ENCODE assay signal across 24 cellular contexts in the genomic region with DNA sequence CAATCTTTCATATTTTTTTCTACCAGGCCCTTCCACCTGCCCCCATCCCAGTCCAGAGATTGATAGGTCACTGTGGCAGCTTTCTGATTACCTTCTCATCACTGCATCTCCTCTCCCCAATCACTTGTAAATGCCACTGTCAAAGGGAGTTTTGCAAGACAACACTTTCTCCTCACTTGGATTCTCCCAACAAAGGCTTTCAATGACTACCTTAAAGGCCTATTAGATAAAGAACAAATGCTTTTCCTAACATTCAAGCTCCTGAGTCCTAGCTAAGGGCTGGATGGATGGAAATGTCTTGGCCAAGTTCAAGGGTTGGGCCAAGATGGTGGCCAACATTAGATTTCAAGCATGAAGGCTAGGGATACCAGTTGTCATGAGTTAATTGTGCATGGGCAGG. TPM values are rescaled to one million over a fixed set of nuclear protein-coding genes. Genes with fewer than 3 reads are reported as not detected.
DNase-seq lines count a peak whose midpoint lies in the region; ATAC-seq, FAIRE-seq and TF ChIP-seq lines count a peak whose summit lies in the region.
"Had no signal": no experiment of that assay in that cellular context is flagged by ENCODE, and none has a peak within 500 bp of the region (broad histone marks: within the 10 kb centered on the region; RNA-seq: fewer than 3 reads in every experiment).

No MANE protein-coding gene starts in this region.

- H3K23ac ChIP-seq in H1 (ENCODE audit: insufficient read length) = no peak overlapping the region

- H3K4me1 ChIP-seq in GM23338 (ENCODE audit: insufficient read depth) (peaks cover 23% of the 10 kb centered on the region), HUES64 (ENCODE audit: insufficient read depth, low read length) (peaks cover 25% of the 10 kb centered on the region), H1 (replicated peaks in 1 of 4; ENCODE audit: control insufficient read depth in 3 of 4, insufficient read depth in 4 of 4, low read length in 3 of 4) (peaks cover 0 to 12% (median 3%) of the 10 kb centered on the region in 4 experiments; a peak in 5 of 7 replicates), adrenal gland (replicated peaks in 1 of 2) (no peaks in the 10 kb centered on the region)

- H3K27ac ChIP-seq in GM23338 (ENCODE audit: low read depth) = no peak overlapping the region
- H3K27ac ChIP-seq in HUES64 (ENCODE audit: low read depth, low read length) = peak overlapping the region; percentile 71; the same call in 1 of the 2 replicates
- H3K27ac ChIP-seq in H1 (ENCODE audit: low read depth, low read length) = no peak overlapping the region
- no peak overlapping the region for H3K27ac ChIP-seq in adrenal gland
- H3K27ac ChIP-seq in brain microvascular endothelial cell = no peak overlapping the region
- H3K27ac ChIP-seq: BLaER1, GM23248 had no signal

- TF ChIP-seq EP300 in H1 (IDR thresholded peaks at IDR 0.05; ENCODE audit: borderline replicate concordance in 1 of 2, low read depth in 2 of 2, low read length in 2 of 2) = no peak

- H3K4me2 ChIP-seq in GM23338 = peak overlapping the region; percentile 44
- H3K4me2 ChIP-seq in H1 (ENCODE audit: insufficient read depth in 1 of 2, low read depth in 2 of 2, low read length in 2 of 2) = peak overlapping the region in 1 of 2 experiments; percentile 29; a peak in 2 of 4 replicates
- H3K4me2 ChIP-seq: BLaER1 had no signal

- intact Hi-C loops in adrenal gland (cut with DNase I) = no loop called here

- no peaks in the 10 kb centered on the region for H3K23me2 ChIP-seq in H1 (ENCODE audit: low read depth, low read length)

- no peak overlapping the region for H2BK15ac ChIP-seq in H1 (ENCODE audit: low read length)

- H3K56ac ChIP-seq in H1 (replicated peaks; ENCODE audit: insufficient read length, low read depth, low read length) = no peak overlapping the region

- H3K4me3 Mint-ChIP-seq in GM23338 (no peak overlapping the region), endothelial cell (ENCODE audit: unreplicated experiment) (no peak overlapping the region)
- H3K4me3 Mint-ChIP-seq: CD14-positive monocyte; CD8-positive, alpha-beta T cell; IgD-negative memory B cell had no signal

- in situ Hi-C loops in brain microvascular endothelial cell (cut with HindIII; ENCODE audit: low pct_ligation_motif_present, low sequenced_read_pairs) = no loop called here

- H3K4me3 ChIP-seq in GM23338 (peak overlapping the region; percentile 8), HUES64 (ENCODE audit: low read length) (no peak overlapping the region), H1 (ENCODE audit: extremely low read depth in 1 of 4, insufficient read depth in 2 of 4, low read depth in 3 of 4, low read length in 4 of 4) (peak overlapping the region in 1 of 4 experiments; percentile 8; a peak in 1 of 8 replicates), adrenal gland (no peak overlapping the region), brain microvascular endothelial cell (ENCODE audit: low read depth, low read length) (no peak overlapping the region)
- H3K4me3 ChIP-seq: BLaER1, GM23248 had no signal

- H3K27me3 Mint-ChIP-seq in GM23338 (ENCODE audit: insufficient read depth, low read depth, poor library complexity) = no peaks in the 10 kb centered on the region
- no peaks in the 10 kb centered on the region for H3K27me3 Mint-ChIP-seq in endothelial cell (ENCODE audit: unreplicated experiment)

- no peak overlapping the region for H2AK5ac ChIP-seq in H1 (ENCODE audit: low read depth, low read length)

- H3K36me3 Mint-ChIP-seq in GM23338 (ENCODE audit: low read depth) = no peaks in the 10 kb centered on the region
- H3K36me3 Mint-ChIP-seq in endothelial cell (ENCODE audit: low read depth, unreplicated experiment) = no peaks in the 10 kb centered on the region
- H3K36me3 Mint-ChIP-seq: CD14-positive monocyte; CD8-positive, alpha-beta T cell; IgD-negative memory B cell had no signal

- DNase-seq in GM23338 (ENCODE audit: low spot score) = peak; percentile 29
- no peak for DNase-seq in H1 (ENCODE audit: low read depth in 1 of 2, low spot score in 2 of 2)
- DNase-seq in activated naive CD4-positive, alpha-beta T cell treated with Interleukin-2 at 50 U/mL for 16 hours = no peak
- no peak for DNase-seq in adrenal gland
- no peak for DNase-seq in brain microvascular endothelial cell
- no peak for DNase-seq in endothelial cell (ENCODE audit: low spot score)
- DNase-seq: 8988T; Calu3; CD8-positive, alpha-beta T cell; DMS79 treated with DMSO at 0.1 percent for 48 hours; GM23248; H7; KBM-7 had no signal

- H4K20me1 ChIP-seq in GM23338 (replicated peaks; ENCODE audit: insufficient read depth) (no peaks in the 10 kb centered on the region), H1 (replicated peaks in 1 of 2; ENCODE audit: control insufficient read depth in 1 of 2, insufficient read depth in 2 of 2, low read length in 2 of 2) (no peaks in the 10 kb centered on the region)
- H4K20me1 ChIP-seq: BLaER1 had no signal

- H3K14ac ChIP-seq in H1 (ENCODE audit: insufficient read length) = no peak overlapping the region

- peak overlapping the region; percentile 45; the same call in 1 of the 2 replicates for H2BK5ac ChIP-seq in H1 (ENCODE audit: low read depth, low read length)

- H3K9ac ChIP-seq in HUES64 (ENCODE audit: low read depth, low read length) (no peak overlapping the region), H1 (replicated peaks in 1 of 4; ENCODE audit: extremely low read depth in 1 of 4, low read depth in 3 of 4, low read length in 3 of 4) (no peak overlapping the region)
- H3K9ac ChIP-seq: BLaER1, GM23248 had no signal

- no peak overlapping the region for H4K8ac ChIP-seq in H1 (ENCODE audit: extremely low read depth, insufficient read depth, low read length)

- no peak overlapping the region for H3K4ac ChIP-seq in H1 (replicated peaks; ENCODE audit: insufficient read length, low read depth, low read length)

- peak; percentile 39 for FAIRE-seq in H1 (lab: Jason Lieb, UNC)
- FAIRE-seq: GM12891, GM19239, HepG2 had no signal

- TF ChIP-seq RAD21 in H1 (IDR thresholded peaks at IDR 0.05 in 1 of 2, conservative IDR thresholded peaks at IDR 0.05 in 1 of 2; ENCODE audit: low read depth in 2 of 2, low read length in 2 of 2) = no peak

- H4K5ac ChIP-seq in H1 (ENCODE audit: insufficient read length, low read depth, low read length) = no peak overlapping the region

- no peaks in the 10 kb centered on the region for H3K79me2 ChIP-seq in GM23338 (replicated peaks; ENCODE audit: insufficient read depth)
- no peaks in the 10 kb centered on the region for H3K79me2 ChIP-seq in H1 (ENCODE audit: control insufficient read depth in 1 of 2, insufficient read depth in 2 of 2, low read length in 2 of 2)

- H3K27ac Mint-ChIP-seq in GM23338 (no peak overlapping the region), endothelial cell (ENCODE audit: unreplicated experiment) (no peak overlapping the region)
- H3K27ac Mint-ChIP-seq: CD14-positive monocyte; CD8-positive, alpha-beta T cell; IgD-negative memory B cell had no signal

- peaks cover 14% of the 10 kb centered on the region; the same call in 1 of the 2 replicates for H3K9me2 ChIP-seq in GM23338 (ENCODE audit: insufficient read depth)

- peak; percentile 66 for ATAC-seq in GM23338
- ATAC-seq: CD8-positive, alpha-beta T cell; HepG2 had no signal

- H3K9me3 ChIP-seq in HUES64 (ENCODE audit: insufficient read depth, low read depth, low read length) (no peaks in the 10 kb centered on the region), H1 (ENCODE audit: insufficient read depth in 2 of 2, low read depth in 1 of 2, low read length in 1 of 2) (no peaks in the 10 kb centered on the region), adrenal gland (replicated peaks in 1 of 3) (no peaks in the 10 kb centered on the region)
- H3K9me3 ChIP-seq: BLaER1 had no signal

- TF ChIP-seq CTCF in GM23338 (conservative IDR thresholded peaks at IDR 0.05; ENCODE audit: low read depth in 2 of 2) (no peak), H1 (IDR thresholded peaks at IDR 0.05; ENCODE audit: control extremely low read depth in 1 of 3, insufficient read depth in 1 of 3, low read depth in 1 of 3, low read length in 3 of 3) (no peak), adrenal gland (IDR thresholded peaks at IDR 0.05) (no peak), brain microvascular endothelial cell (IDR thresholded peaks at IDR 0.05; ENCODE audit: low read depth, low read length, missing control alignments) (no peak), endothelial cell (IDR thresholded peaks at IDR 0.05; ENCODE audit: unreplicated experiment) (no peak)

- H3K9me3 Mint-ChIP-seq in GM23338 = no peaks in the 10 kb centered on the region; the same call in 2 of the 3 replicates
- H3K9me3 Mint-ChIP-seq in endothelial cell (ENCODE audit: unreplicated experiment) = no peaks in the 10 kb centered on the region
- H3K9me3 Mint-ChIP-seq: CD8-positive, alpha-beta T cell had no signal

- H3K4me1 Mint-ChIP-seq in GM23338 = peaks cover 19% of the 10 kb centered on the region
- no peaks in the 10 kb centered on the region for H3K4me1 Mint-ChIP-seq in endothelial cell (ENCODE audit: unreplicated experiment)
- H3K4me1 Mint-ChIP-seq: CD14-positive monocyte, IgD-negative memory B cell had no signal

- no peak overlapping the region for H4K91ac ChIP-seq in H1 (replicated peaks; ENCODE audit: insufficient read length, low read length)

- no peaks in the 10 kb centered on the region for H3K27me3 ChIP-seq in GM23338 (ENCODE audit: insufficient read depth)
- no peaks in the 10 kb centered on the region for H3K27me3 ChIP-seq in HUES64 (ENCODE audit: insufficient read depth, low read length)
- H3K27me3 ChIP-seq in H1 (replicated peaks in 1 of 4; ENCODE audit: control insufficient read depth in 3 of 4, extremely low read depth in 1 of 4, insufficient read depth in 3 of 4, low read length in 3 of 4) = peaks cover 0 to 2% (median 0%) of the 10 kb centered on the region in 4 experiments; a peak in 2 of 7 replicates
- H3K27me3 ChIP-seq in adrenal gland = no peaks in the 10 kb centered on the region
- peaks cover under 1% of the 10 kb centered on the region for H3K27me3 ChIP-seq in brain microvascular endothelial cell (replicated peaks)
- H3K27me3 ChIP-seq: BLaER1 had no signal

- H2AFZ ChIP-seq in GM23338 = no peak overlapping the region
- 0 out of 2 replicates have a peak overlapping the region, but pooled peaks have one; percentile 2 for H2AFZ ChIP-seq in H1 (ENCODE audit: low read length)
- H2AFZ ChIP-seq: GM23248 had no signal

- no peak overlapping the region for H2BK20ac ChIP-seq in H1 (ENCODE audit: low read length)

- H3K36me3 ChIP-seq in GM23338 (ENCODE audit: insufficient read depth) (no peaks in the 10 kb centered on the region), HUES64 (ENCODE audit: insufficient read depth, low read length) (no peaks in the 10 kb centered on the region), H1 (ENCODE audit: control insufficient read depth in 2 of 4, insufficient read depth in 4 of 4, low read length in 3 of 4) (no peaks in the 10 kb centered on the region), adrenal gland (replicated peaks in 1 of 2) (no peaks in the 10 kb centered on the region), brain microvascular endothelial cell (replicated peaks) (no peaks in the 10 kb centered on the region)
- H3K36me3 ChIP-seq: BLaER1 had no signal

- H3K79me1 ChIP-seq in H1 (ENCODE audit: low read depth, low read length) = no peaks in the 10 kb centered on the region

- no peak overlapping the region for H2BK120ac ChIP-seq in H1 (replicated peaks; ENCODE audit: low read depth, low read length)

- 0 out of 2 replicates have a peak overlapping the region, but pooled peaks have one; percentile 53 for H2BK12ac ChIP-seq in H1 (ENCODE audit: low read depth, low read length)

- peak overlapping the region; percentile 83; the same call in 1 of the 2 replicates for H3K18ac ChIP-seq in H1 (ENCODE audit: extremely low read depth, low read length)

- POLR2A ChIA-PET in H1 (lab: Charles Lee; ENCODE audit: partially characterized antibody) = no interaction called here

- H3F3A ChIP-seq in GM23338 (replicated peaks; ENCODE audit: low read depth) = no peaks in the 10 kb centered on the region

- no peak for TF ChIP-seq POLR2A in H1 (IDR thresholded peaks at IDR 0.05; ENCODE audit: control extremely low read depth in 1 of 2, low read depth in 2 of 2, low read length in 2 of 2)
- TF ChIP-seq POLR2A in adrenal gland (IDR thresholded peaks at IDR 0.05) = no peak

- CTCF ChIA-PET in H1 (lab: Charles Lee; ENCODE audit: partially characterized antibody) = no interaction called here

RNA-seq across cellular contexts. Expression of a gene that starts 55.3 kb away (rescaled TPM):
- total RNA-seq in GM23338 (2014; rRNA removed; shearing (Covaris generic)) = 1.2 and 2.4 TPM in 2 replicates
- polyA plus RNA-seq in GM23338 (2016; fragmentation: Nextera tagmentation; extraction: Ambion mirVana) = 0.57 and 0.87 TPM in 2 replicates
- 0.60 TPM for polyA plus RNA-seq in HUES64 (2013, experiment 1 of 2)
- 0.95 TPM for polyA plus RNA-seq in HUES64 (2013, experiment 2 of 2)
- total RNA-seq in H1 (2021; fragmentation: NEBNext Ultra II Directional; extraction: Animal tissue kit (Norgen Biotek cat#: 25700)) = 1.3 and 1.4 TPM in 2 replicates
- 1.7 and 2.3 TPM in 2 replicates for polyA plus RNA-seq in H1 (2011; rRNA removed)
- polyA plus RNA-seq in H1 (2011; cell fraction: cytosol; rRNA removed) = 2.7 TPM
- polyA plus RNA-seq in H1 (2011; cell fraction: nucleus; rRNA removed) = 9.9 TPM
- 1.8 to 2.6 TPM (median 2.4 TPM) in 4 replicates for polyA plus RNA-seq in H1 (2012, experiment 1 of 2)
- 0.72 TPM for polyA plus RNA-seq in H1 (2012, experiment 2 of 2)
- 1.0 TPM for polyA plus RNA-seq in H1 (2013, experiment 1 of 2)
- polyA plus RNA-seq in H1 (2013, experiment 2 of 2) = 0.72 TPM
- 0.34 and 1.1 TPM in 2 replicates for polyA minus RNA-seq in H1 (2011; rRNA and poly(A)+ RNA removed)
- 0.95 TPM for polyA minus RNA-seq in H1 (2011; cell fraction: cytosol; rRNA and poly(A)+ RNA removed)
- 3.7 TPM for polyA minus RNA-seq in H1 (2011; cell fraction: nucleus; rRNA and poly(A)+ RNA removed)
- 1 to 10 TPM in 3 of 8 donors, under 1 TPM in 5; 0.52 to 1.2 (median 0.60) TPM for total RNA-seq in adrenal gland
- polyA plus RNA-seq in adrenal gland = 1 to 10 TPM in 2 of 3 donors, under 1 TPM in 1; 0.20 to 1.6 (median 1.2) TPM
- total RNA-seq in endothelial cell (ENCODE audit: unreplicated experiment) = 0.59 TPM
- total RNA-seq: GM23248 had no signal
- polyA plus RNA-seq: GM23248 had no signal

RNA-seq across cellular contexts. Expression of a gene that starts 58.5 kb away (rescaled TPM):
- not detected in 2 replicates for total RNA-seq in GM23338 (2014; rRNA removed; shearing (Covaris generic))
- polyA plus RNA-seq in GM23338 (2016; fragmentation: Nextera tagmentation; extraction: Ambion mirVana) = 0.31 TPM in 1 of 2 replicates, not detected in the other
- polyA plus RNA-seq in HUES64 (2013, experiment 1 of 2) = not detected
- not detected for polyA plus RNA-seq in HUES64 (2013, experiment 2 of 2)
- not detected in 2 replicates for total RNA-seq in H1 (2021; fragmentation: NEBNext Ultra II Directional; extraction: Animal tissue kit (Norgen Biotek cat#: 25700))
- not detected in 2 replicates for polyA plus RNA-seq in H1 (2011; rRNA removed)
- not detected for polyA plus RNA-seq in H1 (2011; cell fraction: cytosol; rRNA removed)
- polyA plus RNA-seq in H1 (2011; cell fraction: nucleus; rRNA removed) = not detected
- polyA plus RNA-seq in H1 (2012, experiment 1 of 2) = 0.31 TPM in 1 of 4 replicates, not detected in the others
- not detected for polyA plus RNA-seq in H1 (2012, experiment 2 of 2)
- not detected for polyA plus RNA-seq in H1 (2013, experiment 1 of 2)
- polyA plus RNA-seq in H1 (2013, experiment 2 of 2) = not detected
- polyA minus RNA-seq in H1 (2011; rRNA and poly(A)+ RNA removed) = not detected in 2 replicates
- polyA minus RNA-seq in H1 (2011; cell fraction: cytosol; rRNA and poly(A)+ RNA removed) = not detected
- polyA minus RNA-seq in H1 (2011; cell fraction: nucleus; rRNA and poly(A)+ RNA removed) = not detected
- total RNA-seq in adrenal gland = not detected
- polyA plus RNA-seq in adrenal gland = not detected
- not detected for total RNA-seq in endothelial cell (ENCODE audit: unreplicated experiment)
- total RNA-seq: A673; Calu3; CD8-positive, alpha-beta T cell; G401; GM23248; H7; HepG2; HT-29 had no signal
- polyA plus RNA-seq: AG04450, CD14-positive monocyte, GM23248, IgD-negative memory B cell had no signal
